In genomic region chr5:43040287-43041098, GRCh38 we compare ENCODE assay signal across 8 cellular contexts.
DNase-seq lines count a peak whose midpoint lies in the region; ATAC-seq, FAIRE-seq and TF ChIP-seq lines count a peak whose summit lies in the region.

TSS of gene ANXA2R (minus strand) at chr5:43040319. CDS start at chr5:43040046, 273 bp downstream.

- peaks cover 94% of the 10 kb centered on the region for H3K27me3 ChIP-seq in iPS-15b (ENCODE audit: control insufficient read depth, insufficient read depth, low read length)

- H3K36me3 ChIP-seq in iPS-15b (ENCODE audit: control insufficient read depth, insufficient read depth, low read length), result no peaks in the 10 kb centered on the region

- ATAC-seq in HG03025 (IDR thresholded peaks at IDR 0.05; ENCODE audit: low FRiP score, unreplicated experiment), result peak; percentile 34

- in situ Hi-C loops in astrocyte of the cerebellum (cut with HindIII; ENCODE audit: low sequenced_read_pairs), result no loop called here

- H3K4me3 ChIP-seq in astrocyte of the cerebellum (ENCODE audit: low read depth, low read length), result peak within 1 kb of the TSS; percentile 60
- peak within 1 kb of the TSS; percentile 52 for H3K4me3 ChIP-seq in iPS-15b (ENCODE audit: low read depth, low read length)
- H3K4me3 ChIP-seq in skeletal muscle cell (ENCODE audit: low read depth, low read length), result peak within 1 kb of the TSS; percentile 62

- DNase-seq in GM18507 (ENCODE audit: extremely low spot score, insufficient read length, low read depth), result no peak
- peak; percentile 98 to 100 for DNase-seq in NCI-H2081 (lab: John Stamatoyannopoulos, UW)
- DNase-seq in T-helper 9 cell, result peak; percentile 84
- DNase-seq in astrocyte of the cerebellum (ENCODE audit: low read depth), result peak; percentile 97
- DNase-seq in skeletal muscle cell (ENCODE audit: low read depth), result peak; percentile 88
- DNase-seq in HPDE6-E6E7 (ENCODE audit: extremely low spot score), result no peak

- no peak within 1 kb of the TSS for H3K9ac ChIP-seq in iPS-15b (ENCODE audit: low read depth, low read length)

- peak; percentile 96 for FAIRE-seq in GM18507 (lab: Jason Lieb, UNC)

- no peaks in the 10 kb centered on the region for H3K9me3 ChIP-seq in iPS-15b (ENCODE audit: control insufficient read depth, insufficient read depth, low read length)

- peak; percentile 84 for TF ChIP-seq CTCF in astrocyte of the cerebellum (IDR thresholded peaks at IDR 0.05; ENCODE audit: low read depth, low read length, missing control alignments)

- peaks cover 6% of the 10 kb centered on the region for H3K4me1 ChIP-seq in iPS-15b (ENCODE audit: control insufficient read depth, insufficient read depth, low read length)

Comparison
In these comparisons a context has a peak if more than half of its experiments do, and no peak if none do; other contexts are left out.
1. DNase-seq: peak in NCI-H2081 (2 of 2), T-helper 9 cell (single experiment), astrocyte of the cerebellum (single experiment) and skeletal muscle cell (single experiment); none in GM18507 (single experiment) and HPDE6-E6E7 (single experiment).
2. Peak in every context shown above with its lines, with median percentiles within 50 percentile points of each other: H3K4me3 ChIP-seq.